In genomic region chr9:4742246-4742645, GRCh38 we compare ENCODE assay signal across 1 cellular context.
TF ChIP-seq lines count a peak whose summit lies in the region.

No MANE protein-coding gene starts in this region.

TF ChIP-seq in K562, 482 proteins besides CTCF, POLR2A, EP300 and RAD21:
- no peak for TF ChIP-seq ZBTB40 (IDR thresholded peaks at IDR 0.05)
- TF ChIP-seq ZBTB40 (CRISPR knock-in tag; IDR thresholded peaks at IDR 0.05) = no peak
- no peak for TF ChIP-seq ZNF695 (CRISPR knock-in tag; IDR thresholded peaks at IDR 0.05)
- TF ChIP-seq CBX2 (IDR thresholded peaks at IDR 0.05; ENCODE audit: insufficient read depth, low read length, poor library complexity, severe bottlenecking) = no peak
- no peak for TF ChIP-seq ARID1B (IDR thresholded peaks at IDR 0.05)
- TF ChIP-seq TCFL5 (CRISPR knock-in tag; conservative IDR thresholded peaks at IDR 0.05) = no peak
- no peak for TF ChIP-seq TFAM (CRISPR knock-in tag; conservative IDR thresholded peaks at IDR 0.05)
- no peak for TF ChIP-seq BRD9 (IDR thresholded peaks at IDR 0.05; ENCODE audit: low read depth, partially characterized antibody)
- TF ChIP-seq MITF (IDR thresholded peaks at IDR 0.05) = no peak
- no peak for TF ChIP-seq MLLT1 (IDR thresholded peaks at IDR 0.05)
TF ChIP-seq in K562: peak in this region for 0.
